Comparison of ENCODE assay signal across 25 cellular contexts in the genomic region with DNA sequence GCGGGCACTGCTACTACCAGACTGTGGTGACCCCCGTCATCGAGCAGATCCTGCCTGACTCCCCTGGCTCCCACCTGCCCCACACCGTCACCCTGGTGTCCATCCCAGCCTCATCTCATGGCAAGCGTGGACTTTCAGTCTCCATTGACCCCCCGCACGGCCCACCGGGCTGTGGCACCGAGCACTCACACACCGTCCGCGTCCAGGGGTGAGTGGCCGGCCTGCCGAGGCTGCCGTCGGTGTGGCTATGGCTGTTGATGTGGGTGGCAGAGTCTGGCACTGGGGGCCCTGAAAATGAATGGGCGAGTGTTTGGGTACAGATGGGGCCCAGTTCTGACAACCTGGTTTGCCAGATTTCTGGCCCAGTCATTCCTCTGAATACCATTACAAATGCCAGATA. TPM values are rescaled to one million over a fixed set of nuclear protein-coding genes. Genes with fewer than 3 reads are reported as not detected.
DNase-seq lines count a peak whose midpoint lies in the region; ATAC-seq and TF ChIP-seq lines count a peak whose summit lies in the region.
"Had no signal": no experiment of that assay in that cellular context is flagged by ENCODE, and none has a peak within 500 bp of the region (broad histone marks: within the 10 kb centered on the region; RNA-seq: fewer than 3 reads in every experiment).

No MANE protein-coding gene starts in this region.

- ATAC-seq in SK-N-SH treated with all-trans-retinoic acid at 6 μM for 48 hours, result no peak
- ATAC-seq in gastrocnemius medialis, result no peak
- ATAC-seq in HG03097 (IDR thresholded peaks at IDR 0.05; ENCODE audit: low FRiP score, unreplicated experiment), result no peak
- ATAC-seq: activated T-helper 17 cell treated with anti-CD3 and anti-CD28 coated beads, Interleukin-2, amount 50 U/mL, for 72 hours; GM23338; HepG2; naive thymus-derived CD8-positive, alpha-beta T cell; right lobe of liver had no signal

- peaks cover 40% of the 10 kb centered on the region for H3F3A ChIP-seq in SK-N-SH (replicated peaks; ENCODE audit: insufficient read depth)

- no peak for DNase-seq in SK-N-SH
- no peak for DNase-seq in gastrocnemius medialis
- no peak for DNase-seq in COR-L47 (lab: John Stamatoyannopoulos, UW)
- DNase-seq in endodermal cell, result no peak
- DNase-seq in ascending aorta (ENCODE audit: low spot score in 2 of 2), result no peak
- DNase-seq: activated CD4-positive, alpha-beta T cell treated with anti-CD3 and anti-CD28 coated beads, Interleukin-2, amount 50 U/mL, for 1 hour; AML-193; Caco-2; DND-41; naive thymus-derived CD8-positive, alpha-beta T cell; NCI-H1417; NCI-H524; NK-92 treated with Interleukin-12 subunit alpha and Interleukin-12 subunit beta, amount 100 ng/mL, for 24 hours; right lobe of liver; T-helper 9 cell had no signal

- H3K79me2 ChIP-seq in SK-N-SH (ENCODE audit: insufficient read depth), result peaks cover 32% of the 10 kb centered on the region; the same call in 1 of the 2 replicates
- H3K79me2 ChIP-seq: parathyroid adenoma had no signal

- H3K27ac Mint-ChIP-seq in dendritic cell treated with granulocyte-macrophage colony-stimulating factor and Interleukin-4, amounts not matched to agents 40 ng/mL and 50 ng/mL, for 4 days, result peak overlapping the region; percentile 86
- H3K27ac Mint-ChIP-seq in endodermal cell, result no peak overlapping the region
- H3K27ac Mint-ChIP-seq: activated T-helper 17 cell treated with anti-CD3 and anti-CD28 coated beads, Interleukin-2, amount 50 U/mL, for 72 hours had no signal

- TF ChIP-seq RAD21 in SK-N-SH (IDR thresholded peaks at IDR 0.05; ENCODE audit: low read length), result no peak

- intact Hi-C loops in dendritic cell treated with granulocyte-macrophage colony-stimulating factor and Interleukin-4, amounts not matched to agents 40 ng/mL and 50 ng/mL, for 4 days (cut with micrococcal nuclease), result no loop called here
- intact Hi-C loops in gastrocnemius medialis (cut with DNase I; ENCODE audit: low total_unique reads) (no loop called here), ascending aorta (cut with DNase I) (no loop called here)

- peaks cover 53% of the 10 kb centered on the region for H3K4me1 Mint-ChIP-seq in dendritic cell treated with granulocyte-macrophage colony-stimulating factor and Interleukin-4, amounts not matched to agents 40 ng/mL and 50 ng/mL, for 4 days (ENCODE audit: low read depth)
- H3K4me1 Mint-ChIP-seq in endodermal cell, result peaks cover 6% of the 10 kb centered on the region

- peak overlapping the region; percentile 45 for H3K4me2 ChIP-seq in SK-N-SH
- H3K4me2 ChIP-seq: GM23338 had no signal

- peaks cover 16 to 29% of the 10 kb centered on the region in 2 experiments; a peak in 3 of 4 replicates for H3K4me1 ChIP-seq in SK-N-SH (ENCODE audit: control insufficient read depth in 1 of 2, insufficient read depth in 2 of 2, low read depth in 1 of 2, low read length in 1 of 2)
- peaks cover 6% of the 10 kb centered on the region in 2 donors for H3K4me1 ChIP-seq in gastrocnemius medialis
- H3K4me1 ChIP-seq in endodermal cell (ENCODE audit: control insufficient read depth, insufficient read depth, low read length), result peaks cover 9% of the 10 kb centered on the region
- H3K4me1 ChIP-seq in ascending aorta, result peaks cover 2 to 7% of the 10 kb centered on the region in 2 donors
- H3K4me1 ChIP-seq: Caco-2, parathyroid adenoma, right lobe of liver had no signal

- no peaks in the 10 kb centered on the region for H3K9me3 ChIP-seq in SK-N-SH
- H3K9me3 ChIP-seq in gastrocnemius medialis, result no peaks in the 10 kb centered on the region
- peaks cover 14% of the 10 kb centered on the region for H3K9me3 ChIP-seq in endodermal cell (ENCODE audit: control insufficient read depth, low read length)
- no peaks in the 10 kb centered on the region for H3K9me3 ChIP-seq in ascending aorta
- H3K9me3 ChIP-seq: Caco-2, right lobe of liver had no signal

- 95% methylated on average over 17 of the region's 17 CpGs for WGBS in SK-N-SH (ENCODE audit: low lambda C conversion rate)
- 93 to 96% methylated on average over 13 to 17 of the region's 17 CpGs for WGBS in endodermal cell (ENCODE audit: insufficient coverage in 1 of 2, insufficient read length in 1 of 2), 2 experiments

- peaks cover 18 to 69% of the 10 kb centered on the region in 2 experiments for H3K36me3 ChIP-seq in SK-N-SH (replicated peaks in 1 of 2; ENCODE audit: control insufficient read depth in 1 of 2, insufficient read depth in 2 of 2, low read length in 1 of 2)
- peaks cover 0 to 38% of the 10 kb centered on the region in 2 donors for H3K36me3 ChIP-seq in gastrocnemius medialis
- peaks cover 53% of the 10 kb centered on the region for H3K36me3 ChIP-seq in endodermal cell (ENCODE audit: control insufficient read depth, insufficient read depth, low read length)
- H3K36me3 ChIP-seq in ascending aorta, result peaks cover 8 to 38% of the 10 kb centered on the region in 2 donors
- H3K36me3 ChIP-seq: right lobe of liver had no signal

- peak overlapping the region; percentile 53; the same call in 1 of the 2 replicates for H3K9ac ChIP-seq in SK-N-SH
- no peak overlapping the region for H3K9ac ChIP-seq in endodermal cell (ENCODE audit: extremely low read depth, low read length, poor library complexity, severe bottlenecking)
- H3K9ac ChIP-seq: parathyroid adenoma had no signal

- TF ChIP-seq CTCF in SK-N-SH (IDR thresholded peaks at IDR 0.05) (no peak), gastrocnemius medialis (IDR thresholded peaks at IDR 0.05 in 4 of 5, conservative IDR thresholded peaks at IDR 0.05 in 1 of 5) (no peak), endodermal cell (conservative IDR thresholded peaks at IDR 0.05) (no peak), ascending aorta (IDR thresholded peaks at IDR 0.05) (no peak)

- H3K27me3 Mint-ChIP-seq in dendritic cell treated with granulocyte-macrophage colony-stimulating factor and Interleukin-4, amounts not matched to agents 40 ng/mL and 50 ng/mL, for 4 days, result no peaks in the 10 kb centered on the region
- no peaks in the 10 kb centered on the region for H3K27me3 Mint-ChIP-seq in endodermal cell (ENCODE audit: insufficient read depth)
- H3K27me3 Mint-ChIP-seq: activated T-helper 17 cell treated with anti-CD3 and anti-CD28 coated beads, Interleukin-2, amount 50 U/mL, for 72 hours; naive thymus-derived CD8-positive, alpha-beta T cell had no signal

- in situ Hi-C loops in gastrocnemius medialis (cut with MboI; ENCODE audit: low sequenced_read_pairs in 4 of 4), result no loop called here

- no peaks in the 10 kb centered on the region for H3K27me3 ChIP-seq in SK-N-SH (ENCODE audit: insufficient read depth)
- H3K27me3 ChIP-seq in gastrocnemius medialis, result no peaks in the 10 kb centered on the region
- no peaks in the 10 kb centered on the region for H3K27me3 ChIP-seq in endodermal cell (ENCODE audit: control insufficient read depth, insufficient read depth, low read length, poor library complexity, severe bottlenecking)
- no peaks in the 10 kb centered on the region for H3K27me3 ChIP-seq in ascending aorta
- H3K27me3 ChIP-seq: right lobe of liver had no signal

- H4K20me1 ChIP-seq in SK-N-SH (ENCODE audit: insufficient read depth), result no peaks in the 10 kb centered on the region

- H3K9me3 Mint-ChIP-seq in dendritic cell treated with granulocyte-macrophage colony-stimulating factor and Interleukin-4, amounts not matched to agents 40 ng/mL and 50 ng/mL, for 4 days, result no peaks in the 10 kb centered on the region
- peaks cover 9% of the 10 kb centered on the region for H3K9me3 Mint-ChIP-seq in endodermal cell
- H3K9me3 Mint-ChIP-seq: activated T-helper 17 cell treated with anti-CD3 and anti-CD28 coated beads, Interleukin-2, amount 50 U/mL, for 72 hours had no signal

- CTCF ChIA-PET in SK-N-SH (lab: Yijun Ruan, JAX), result interaction anchor here (0.8 kb wide), 1 partner anchor 303 kb away, joined by 3 read pairs; no protein-coding TSS in a partner anchor

- no peak overlapping the region for H3K4me3 Mint-ChIP-seq in dendritic cell treated with granulocyte-macrophage colony-stimulating factor and Interleukin-4, amounts not matched to agents 40 ng/mL and 50 ng/mL, for 4 days
- H3K4me3 Mint-ChIP-seq in endodermal cell, result no peak overlapping the region
- H3K4me3 Mint-ChIP-seq: activated T-helper 17 cell treated with anti-CD3 and anti-CD28 coated beads, Interleukin-2, amount 50 U/mL, for 72 hours; GM23338; naive thymus-derived CD8-positive, alpha-beta T cell had no signal

- no peak overlapping the region for H2AFZ ChIP-seq in SK-N-SH (ENCODE audit: low read depth)
- H2AFZ ChIP-seq: GM23338, parathyroid adenoma had no signal

- peak overlapping the region; percentile 43 to 97; a peak in 3 of 4 replicates for H3K27ac ChIP-seq in SK-N-SH (ENCODE audit: low read depth in 2 of 2, low read length in 1 of 2)
- peak overlapping the region; percentile 12 to 62 (median 52) for H3K27ac ChIP-seq in gastrocnemius medialis
- H3K27ac ChIP-seq in endodermal cell (ENCODE audit: low read depth, low read length), result no peak overlapping the region
- H3K27ac ChIP-seq in ascending aorta, result no peak overlapping the region
- H3K27ac ChIP-seq: 22Rv1, HL-60, parathyroid adenoma, right lobe of liver, SK-N-MC had no signal

- no peak for TF ChIP-seq EP300 in SK-N-SH (IDR thresholded peaks at IDR 0.05; ENCODE audit: borderline replicate concordance in 1 of 2, low read depth in 1 of 2, low read length in 1 of 2)

- POLR2A ChIA-PET in SK-N-SH (lab: Yijun Ruan, JAX), result no interaction called here

- H3K4me3 ChIP-seq in SK-N-SH (ENCODE audit: low read depth in 2 of 2, low read length in 1 of 2) (no peak overlapping the region), gastrocnemius medialis (no peak overlapping the region), endodermal cell (ENCODE audit: low read length) (no peak overlapping the region), ascending aorta (no peak overlapping the region)
- H3K4me3 ChIP-seq: GM23338, right lobe of liver, SK-N-MC had no signal

- no peak for TF ChIP-seq POLR2A in gastrocnemius medialis (IDR thresholded peaks at IDR 0.05)

- no peaks in the 10 kb centered on the region for H3K9me2 ChIP-seq in SK-N-SH

- peaks cover 85% of the 10 kb centered on the region for H3K36me3 Mint-ChIP-seq in dendritic cell treated with granulocyte-macrophage colony-stimulating factor and Interleukin-4, amounts not matched to agents 40 ng/mL and 50 ng/mL, for 4 days (ENCODE audit: low read depth)
- peaks cover 57% of the 10 kb centered on the region for H3K36me3 Mint-ChIP-seq in endodermal cell (ENCODE audit: low read depth)

TF ChIP-seq in SK-N-SH treated with all-trans-retinoic acid at 6 μM for 48 hours, 23 proteins besides CTCF, POLR2A, EP300 and RAD21 (continues in another document):
- TF ChIP-seq BACH2 (CRISPR knock-in tag; IDR thresholded peaks at IDR 0.05; ENCODE audit: borderline replicate concordance) (no peak), ZNF8 (CRISPR knock-in tag; IDR thresholded peaks at IDR 0.05) (no peak)

RNA-seq across cellular contexts. Expression of a gene that starts 15.4 kb away (rescaled TPM):
- 64.4 and 86.6 TPM in 2 replicates for polyA plus RNA-seq in SK-N-SH (2012; rRNA removed)
- 46.4 and 70.1 TPM in 2 replicates for polyA plus RNA-seq in SK-N-SH (2012; cell fraction: cytosol; rRNA removed)
- 118 and 178 TPM in 2 replicates for polyA plus RNA-seq in SK-N-SH (2012; cell fraction: nucleus; rRNA removed)
- 10 to 100 TPM; 15.3 to 56.4 (median 23.3) TPM for total RNA-seq in gastrocnemius medialis
- total RNA-seq in endodermal cell, result 10 to 100 TPM; 83.9 TPM
- polyA plus RNA-seq in endodermal cell (2013, experiment 1 of 2), result 53.1 TPM
- polyA plus RNA-seq in endodermal cell (2013, experiment 2 of 2), result 54.2 TPM
- total RNA-seq in ascending aorta, result 30.0 TPM

Comparison
In these comparisons a context has a peak if more than half of its experiments do, and no peak if none do; other contexts are left out.
1. H3K27ac ChIP-seq: peak in SK-N-SH (2 of 2) and gastrocnemius medialis (4 of 4); none in endodermal cell (single experiment) and ascending aorta (0 of 2).